In the genomic region with DNA sequence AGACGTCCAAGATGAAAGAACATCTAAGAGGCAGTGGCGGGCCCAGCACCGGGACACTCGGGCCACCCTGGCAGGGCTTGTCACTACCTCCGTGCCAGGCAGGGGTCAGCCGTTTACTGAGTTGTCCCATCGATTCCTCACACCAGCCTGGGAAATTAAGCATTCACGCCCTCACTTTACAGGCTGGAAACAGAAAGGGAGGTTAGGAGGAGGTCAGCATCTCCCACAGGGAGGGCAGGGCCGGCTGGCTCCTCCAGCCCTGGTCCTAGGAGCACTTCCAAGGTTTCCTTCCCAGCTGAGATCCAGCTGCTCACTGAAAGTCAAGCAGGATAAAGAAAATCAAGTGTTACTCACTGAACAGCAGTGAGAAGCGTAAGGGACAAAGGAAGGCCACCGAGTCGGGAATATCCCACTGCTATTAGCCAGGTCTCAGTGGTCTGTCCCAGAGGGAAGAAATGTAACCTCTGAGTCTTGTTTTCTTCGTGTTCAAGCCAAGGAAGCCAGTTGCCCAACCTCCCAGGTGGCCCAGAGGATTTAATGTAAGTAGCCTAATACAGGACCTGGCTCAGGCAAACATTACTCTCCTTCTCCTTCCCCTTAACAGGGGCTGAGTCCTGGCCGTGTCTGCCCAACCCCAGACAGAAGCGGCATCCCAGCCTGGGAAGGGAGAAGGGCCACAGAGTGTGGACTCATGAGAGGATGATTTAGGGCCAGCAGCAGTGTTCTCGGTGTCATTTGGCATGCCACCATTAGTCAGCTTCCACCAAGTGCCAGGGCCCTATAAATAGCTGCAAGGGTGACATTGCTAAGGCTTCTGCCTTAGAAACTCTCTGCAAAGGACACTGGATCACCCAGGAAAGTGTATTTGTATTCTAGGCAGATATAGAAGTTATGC, we compare ENCODE assay signal across 1 cellular context.
TF ChIP-seq lines count a peak whose summit lies in the region.

No MANE protein-coding gene starts in this region.

TF ChIP-seq in H1, 55 proteins besides CTCF, POLR2A, EP300 and RAD21 (continued from another document):
- TF ChIP-seq USF2 (IDR thresholded peaks at IDR 0.05; ENCODE audit: low read length) (no peak), TBP (IDR thresholded peaks at IDR 0.05; ENCODE audit: low read depth, low read length) (no peak), KDM5A (IDR thresholded peaks at IDR 0.05; ENCODE audit: low read length) (no peak), ASH2L (IDR thresholded peaks at IDR 0.05; ENCODE audit: low read length) (no peak), JUN (IDR thresholded peaks at IDR 0.05; ENCODE audit: low read depth, low read length) (no peak), SP2 (IDR thresholded peaks at IDR 0.05; ENCODE audit: low read length) (no peak), TEAD4 (IDR thresholded peaks at IDR 0.05; ENCODE audit: low read depth, low read length) (no peak), HDAC2 (IDR thresholded peaks at IDR 0.05; ENCODE audit: borderline replicate concordance in 1 of 2, low read depth in 2 of 2, low read length in 2 of 2) (no peak), CHD2 (IDR thresholded peaks at IDR 0.05; ENCODE audit: low read length) (no peak), EGR1 (IDR thresholded peaks at IDR 0.05; ENCODE audit: borderline replicate concordance, low read depth, low read length) (no peak)
